ENCODE assay signal across 13 cellular contexts in the genomic region with DNA sequence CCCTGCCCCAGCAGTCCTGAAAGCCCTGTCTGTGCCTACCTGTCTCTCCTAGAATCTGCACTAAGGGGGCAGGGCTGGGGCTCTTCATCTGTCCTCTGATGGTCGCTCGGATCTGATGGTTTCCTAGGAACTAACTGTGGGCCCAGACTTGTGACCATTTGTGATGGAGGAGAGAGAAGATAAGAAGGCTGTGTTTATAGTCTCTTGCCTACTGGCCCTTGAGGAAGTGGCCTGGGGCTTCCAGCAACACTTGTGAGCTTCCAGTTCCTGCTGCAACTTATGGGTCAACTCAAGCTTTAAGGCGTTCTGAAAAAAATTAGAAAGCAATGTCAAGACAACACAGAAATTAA. TPM values are rescaled to one million over a fixed set of nuclear protein-coding genes. Genes with fewer than 3 reads are reported as not detected.
A peak's percentile ranks its signal among the peaks of the same experiment; 100 is the strongest.
DNase-seq lines count a peak whose midpoint lies in the region; ATAC-seq and TF ChIP-seq lines count a peak whose summit lies in the region.
"Had no signal": no experiment of that assay in that cellular context is flagged by ENCODE, and none has a peak within 500 bp of the region (broad histone marks: within the 10 kb centered on the region; RNA-seq: fewer than 3 reads in every experiment).

No MANE protein-coding gene starts in this region.

- peak overlapping the region; percentile 76 for H3K9ac ChIP-seq in NT2/D1 (ENCODE audit: insufficient read length, low read depth)
- H3K9ac ChIP-seq in mesenchymal stem cell (ENCODE audit: low read length), result no peak overlapping the region

- intact Hi-C loops in transverse colon (cut with DNase I; ENCODE audit: low total_unique reads) (no loop called here), posterior vena cava (cut with DNase I) (loop anchor here in 1 of 2 donors (5.0 kb wide), 1 partner anchor 38 kb away; no protein-coding TSS in a partner anchor)

- TF ChIP-seq POLR2A in transverse colon (IDR thresholded peaks at IDR 0.05), result no peak

- peak overlapping the region; percentile 90 for H3K4me3 ChIP-seq in NT2/D1 (ENCODE audit: insufficient read length, low read depth)
- no peak overlapping the region for H3K4me3 ChIP-seq in coronary artery
- no peak overlapping the region for H3K4me3 ChIP-seq in mesenchymal stem cell (ENCODE audit: insufficient read depth in 1 of 2, low read depth in 1 of 2, low read length in 2 of 2)
- H3K4me3 ChIP-seq in transverse colon, result no peak overlapping the region
- H3K4me3 ChIP-seq: SJSA1 had no signal

- in situ Hi-C loops in transverse colon (cut with MboI; ENCODE audit: low pct_ligation_motif_present in 1 of 4, low pct_unique_long_range_greater_than_20kb in 1 of 4, low sequenced_read_pairs in 3 of 4), result no loop called here

- peak overlapping the region; percentile 35 to 69 for H3K27ac ChIP-seq in coronary artery
- no peak overlapping the region for H3K27ac ChIP-seq in mesenchymal stem cell (ENCODE audit: low read length, poor library complexity, severe bottlenecking)
- peak overlapping the region; percentile 88 to 93 (median 91) for H3K27ac ChIP-seq in transverse colon
- H3K27ac ChIP-seq: brain microvascular endothelial cell, SJSA1 had no signal

- TF ChIP-seq CTCF in coronary artery (IDR thresholded peaks at IDR 0.05), result no peak
- TF ChIP-seq CTCF in transverse colon (IDR thresholded peaks at IDR 0.05), result no peak

- 37% methylated on average over 3 of the region's 3 CpGs for WGBS in mesenchymal stem cell
- 72 to 77% methylated on average over 3 of the region's 3 CpGs for WGBS in transverse colon (ENCODE audit: low coverage in 1 of 2), 2 donors

- TF ChIP-seq EP300 in transverse colon (IDR thresholded peaks at IDR 0.05; ENCODE audit: low read depth), result no peak

- no peak overlapping the region for H4K8ac ChIP-seq in mesenchymal stem cell (ENCODE audit: low read length)

- H3K9me3 ChIP-seq in NT2/D1 (ENCODE audit: insufficient read depth, low read length), result no peaks in the 10 kb centered on the region
- H3K9me3 ChIP-seq in mesenchymal stem cell (ENCODE audit: control insufficient read depth, low read length), result no peaks in the 10 kb centered on the region
- no peaks in the 10 kb centered on the region for H3K9me3 ChIP-seq in transverse colon
- H3K9me3 ChIP-seq: SJSA1 had no signal

- H3K36me3 ChIP-seq in NT2/D1 (ENCODE audit: insufficient read depth, insufficient read length, low read length) (peaks cover 23% of the 10 kb centered on the region), mesenchymal stem cell (ENCODE audit: control insufficient read depth in 1 of 2, insufficient read depth in 2 of 2, low read depth in 1 of 2, low read length in 2 of 2) (peaks cover 0 to 7% of the 10 kb centered on the region in 2 experiments), transverse colon (no peaks in the 10 kb centered on the region)
- H3K36me3 ChIP-seq: brain microvascular endothelial cell had no signal

- H3K18ac ChIP-seq in mesenchymal stem cell (ENCODE audit: low read depth in 1 of 2, low read length in 2 of 2), result no peak overlapping the region

- H3K27me3 ChIP-seq in NT2/D1 (ENCODE audit: insufficient read depth, insufficient read length), result no peaks in the 10 kb centered on the region
- no peaks in the 10 kb centered on the region for H3K27me3 ChIP-seq in mesenchymal stem cell (ENCODE audit: control insufficient read depth in 1 of 2, insufficient read depth in 1 of 2, low read length in 2 of 2)
- no peaks in the 10 kb centered on the region for H3K27me3 ChIP-seq in transverse colon
- H3K27me3 ChIP-seq: SJSA1 had no signal

- peak overlapping the region; percentile 78 for H3K4me2 ChIP-seq in mesenchymal stem cell (ENCODE audit: low read length, poor library complexity, severe bottlenecking)

- peaks cover 21% of the 10 kb centered on the region for H3K79me1 ChIP-seq in mesenchymal stem cell (replicated peaks; ENCODE audit: low read length, poor library complexity, severe bottlenecking)

- H2AK5ac ChIP-seq in mesenchymal stem cell (ENCODE audit: low read length, severe bottlenecking), result peak overlapping the region; percentile 90

- no peak overlapping the region for H2BK15ac ChIP-seq in mesenchymal stem cell (ENCODE audit: low read depth, poor library complexity, severe bottlenecking)

- DNase-seq in NT2/D1 (ENCODE audit: low read depth, low spot score) (no peak), coronary artery (ENCODE audit: low spot score) (no peak), mesenchymal stem cell (no peak), transverse colon (no peak), NCI-H524 treated with DMSO at 0.1 percent for 48 hours (lab: John Stamatoyannopoulos, UW) (no peak), posterior vena cava (ENCODE audit: low spot score) (no peak), hypothalamus (lab: John Stamatoyannopoulos, UW) (no peak)
- DNase-seq: activated CD4-positive, alpha-beta T cell treated with anti-CD3 and anti-CD28 coated beads for 36 hours; brain microvascular endothelial cell; stimulated activated CD4-positive, alpha-beta T cell treated with anti-CD3 and anti-CD28 coated beads, Interleukin-2, amount 100 ng/mL, for 24 hours; stimulated activated naive B cell treated with anti-CD40 and anti-IgM and Interleukin-4, amounts not matched to agents 10 μg/mL and 1 μg/mL and 100 μg/mL, for 72 hours had no signal

- no peak overlapping the region for H2BK12ac ChIP-seq in mesenchymal stem cell (ENCODE audit: low read length in 2 of 2)

- no peak overlapping the region for H2BK5ac ChIP-seq in mesenchymal stem cell (ENCODE audit: low read depth, low read length, poor library complexity, severe bottlenecking)

- H3K4ac ChIP-seq in mesenchymal stem cell (ENCODE audit: low read depth in 1 of 2, low read length in 2 of 2), result no peak overlapping the region

- no peak overlapping the region for H4K91ac ChIP-seq in mesenchymal stem cell (ENCODE audit: low read length)

- no peak overlapping the region for H2BK120ac ChIP-seq in mesenchymal stem cell (ENCODE audit: low read depth, low read length)

- H3K4me1 ChIP-seq in NT2/D1 (ENCODE audit: insufficient read depth, insufficient read length) (peaks cover 34% of the 10 kb centered on the region), mesenchymal stem cell (ENCODE audit: control insufficient read depth, insufficient read depth, low read depth, low read length) (peaks cover 40% of the 10 kb centered on the region), transverse colon (peaks cover 26 to 77% (median 69%) of the 10 kb centered on the region in 4 donors)

- no peak overlapping the region for H3K14ac ChIP-seq in mesenchymal stem cell (ENCODE audit: low read length in 2 of 2)

- H3K23ac ChIP-seq in mesenchymal stem cell (ENCODE audit: low read length in 2 of 2), result no peak overlapping the region

- no peak overlapping the region for H2AFZ ChIP-seq in mesenchymal stem cell (ENCODE audit: low read depth, low read length)

- ATAC-seq in HG03135 (IDR thresholded peaks at IDR 0.05; ENCODE audit: unreplicated experiment), result no peak
- ATAC-seq: activated CD4-positive, alpha-beta T cell treated with anti-CD3 and anti-CD28 coated beads for 36 hours; stimulated activated naive B cell treated with anti-CD40 and anti-IgM and Interleukin-4, amounts not matched to agents 10 μg/mL and 1 μg/mL and 100 μg/mL, for 72 hours had no signal

RNA-seq across cellular contexts. Expression of a gene that starts 53.2 kb away (rescaled TPM):
- 25.2 TPM for polyA plus RNA-seq in mesenchymal stem cell (2013, experiment 1 of 2)
- 25.1 TPM for polyA plus RNA-seq in mesenchymal stem cell (2013, experiment 2 of 2)
- total RNA-seq in transverse colon (10 to 100 TPM; 24.9 to 95.5 (median 43.8) TPM), posterior vena cava (100 to 1,000 TPM in 1 of 2 donors, 10 to 100 TPM in 1; 57.5 to 102 TPM)
- total RNA-seq: activated CD4-positive, alpha-beta T cell treated with anti-CD3 and anti-CD28 coated beads for 36 hours had no signal
